In genomic region chr13:24742294-24742693, GRCh38 we compare ENCODE assay signal across 22 cellular contexts. TPM values are rescaled to one million over a fixed set of nuclear protein-coding genes. Genes with fewer than 3 reads are reported as not detected.
A peak's percentile ranks its signal among the peaks of the same experiment; 100 is the strongest.
DNase-seq lines count a peak whose midpoint lies in the region; ATAC-seq and TF ChIP-seq lines count a peak whose summit lies in the region.
"Had no signal": no experiment of that assay in that cellular context is flagged by ENCODE, and none has a peak within 500 bp of the region (broad histone marks: within the 10 kb centered on the region; RNA-seq: fewer than 3 reads in every experiment).

No MANE protein-coding gene starts in this region.

- DNase-seq in MCF 10A (ENCODE audit: unreplicated experiment), result peak; percentile 37
- no peak for DNase-seq in breast epithelium (ENCODE audit: low spot score in 2 of 2)
- peak; percentile 80 to 93 for DNase-seq in NCI-H524 (lab: John Stamatoyannopoulos, UW)
- peak; percentile 20 to 50 for DNase-seq in foreskin keratinocyte
- DNase-seq in skeletal muscle cell (ENCODE audit: low read depth), result peak; percentile 14
- no peak for DNase-seq in activated CD4-positive, alpha-beta memory T cell treated with anti-CD3 and anti-CD28 coated beads, Interleukin-2, amount 10 ng/mL, durations not matched to agents 7 days and 5 days
- no peak for DNase-seq in DMS53 (lab: John Stamatoyannopoulos, UW)
- DNase-seq: ACHN; activated CD8-positive, alpha-beta T cell treated with anti-CD3 and anti-CD28 coated beads for 36 hours; activated naive CD4-positive, alpha-beta T cell treated with Interleukin-2 at 50 U/mL for 16 hours; CD4-positive, CD25-positive, alpha-beta regulatory T cell; Kasumi-1; left colon; NCI-H1436 treated with DMSO at 0.1 percent for 48 hours; NCI-H226; stimulated activated naive CD4-positive, alpha-beta T cell treated with Interleukin-2 at 50 U/mL for 16 hours; thyroid gland had no signal

- no peak overlapping the region for H3K4me3 Mint-ChIP-seq in MCF 10A (ENCODE audit: unreplicated experiment)
- no peak overlapping the region for H3K4me3 Mint-ChIP-seq in activated CD4-positive, alpha-beta memory T cell treated with anti-CD3 and anti-CD28 coated beads, Interleukin-2, amount 10 ng/mL, durations not matched to agents 7 days and 5 days
- H3K4me3 Mint-ChIP-seq: activated CD8-positive, alpha-beta T cell treated with anti-CD3 and anti-CD28 coated beads for 36 hours; CD4-positive, CD25-positive, alpha-beta regulatory T cell had no signal

- ATAC-seq in foreskin keratinocyte, result peak; percentile 24
- no peak for ATAC-seq in GM19395 (IDR thresholded peaks at IDR 0.05; ENCODE audit: unreplicated experiment)
- ATAC-seq: activated CD8-positive, alpha-beta T cell treated with anti-CD3 and anti-CD28 coated beads for 36 hours; left colon had no signal

- H3K9me3 Mint-ChIP-seq in MCF 10A (ENCODE audit: unreplicated experiment), result no peaks in the 10 kb centered on the region
- no peaks in the 10 kb centered on the region for H3K9me3 Mint-ChIP-seq in activated CD4-positive, alpha-beta memory T cell treated with anti-CD3 and anti-CD28 coated beads, Interleukin-2, amount 10 ng/mL, durations not matched to agents 7 days and 5 days
- H3K9me3 Mint-ChIP-seq: activated CD8-positive, alpha-beta T cell treated with anti-CD3 and anti-CD28 coated beads for 36 hours; CD4-positive, CD25-positive, alpha-beta regulatory T cell had no signal

- TF ChIP-seq POLR2A in breast epithelium (IDR thresholded peaks at IDR 0.05), result no peak

- TF ChIP-seq CTCF in MCF 10A (IDR thresholded peaks at IDR 0.05; ENCODE audit: unreplicated experiment) (no peak), breast epithelium (IDR thresholded peaks at IDR 0.05) (no peak), foreskin keratinocyte (conservative IDR thresholded peaks at IDR 0.05) (no peak)

- intact Hi-C loops in MCF 10A (cut with micrococcal nuclease), result no loop called here
- intact Hi-C loops in breast epithelium (cut with DNase I; ENCODE audit: low total_unique reads), result no loop called here

- H3K27ac ChIP-seq in breast epithelium (no peak overlapping the region), foreskin keratinocyte (no peak overlapping the region)
- H3K27ac ChIP-seq: thyroid gland had no signal

- no peak overlapping the region for H3K27ac Mint-ChIP-seq in MCF 10A (ENCODE audit: low read depth, unreplicated experiment)
- H3K27ac Mint-ChIP-seq in activated CD4-positive, alpha-beta memory T cell treated with anti-CD3 and anti-CD28 coated beads, Interleukin-2, amount 10 ng/mL, durations not matched to agents 7 days and 5 days, result no peak overlapping the region
- H3K27ac Mint-ChIP-seq: activated CD8-positive, alpha-beta T cell treated with anti-CD3 and anti-CD28 coated beads for 36 hours; CD4-positive, CD25-positive, alpha-beta regulatory T cell; progenitor cell of endocrine pancreas had no signal

- H3K4me1 ChIP-seq in breast epithelium, result no peaks in the 10 kb centered on the region
- H3K4me1 ChIP-seq in foreskin keratinocyte, result no peaks in the 10 kb centered on the region

- no TSS peak for BruUV-seq in MCF 10A (replicated peaks; lab: Mats Ljungman, UMichigan)

- POLR2A ChIA-PET in MCF 10A (lab: Yijun Ruan, JAX), result interaction anchor here (0.7 kb wide), 1 partner anchor 218 kb away, joined by 3 read pairs; no protein-coding TSS in a partner anchor
- POLR2A ChIA-PET in activated CD4-positive, alpha-beta memory T cell treated with anti-CD3 and anti-CD28 coated beads, Interleukin-2, amount 10 ng/mL, durations not matched to agents 7 days and 5 days (lab: Charles Lee), result interaction anchor here (0.6 to 1.4 kb wide), 2 partner anchors 33 to 409 kb away, joined by 3 read pairs; no protein-coding TSS in a partner anchor

- no peaks in the 10 kb centered on the region for H3K36me3 Mint-ChIP-seq in MCF 10A (ENCODE audit: insufficient read depth, unreplicated experiment)
- no peaks in the 10 kb centered on the region for H3K36me3 Mint-ChIP-seq in activated CD4-positive, alpha-beta memory T cell treated with anti-CD3 and anti-CD28 coated beads, Interleukin-2, amount 10 ng/mL, durations not matched to agents 7 days and 5 days (ENCODE audit: low read depth)
- H3K36me3 Mint-ChIP-seq: CD4-positive, CD25-positive, alpha-beta regulatory T cell had no signal

- CTCF ChIA-PET in MCF 10A (lab: Yijun Ruan, JAX), result interaction anchor here (1.1 kb wide), 1 partner anchor 116 kb away, joined by 4 read pairs; no protein-coding TSS in a partner anchor
- CTCF ChIA-PET in activated CD4-positive, alpha-beta memory T cell treated with anti-CD3 and anti-CD28 coated beads, Interleukin-2, amount 10 ng/mL, durations not matched to agents 7 days and 5 days (lab: Charles Lee), result interaction anchor here (1.2 to 1.8 kb wide), 2 partner anchors 9 to 57 kb away, joined by 4 read pairs; no protein-coding TSS in a partner anchor

- H3K4me3 ChIP-seq in breast epithelium (no peak overlapping the region), skeletal muscle cell (ENCODE audit: low read depth, low read length) (no peak overlapping the region)
- H3K4me3 ChIP-seq: thyroid gland had no signal

- no peaks in the 10 kb centered on the region for H3K9me3 ChIP-seq in breast epithelium
- H3K9me3 ChIP-seq: thyroid gland had no signal

- peaks cover 11% of the 10 kb centered on the region for H3K27me3 Mint-ChIP-seq in MCF 10A (ENCODE audit: insufficient read depth, unreplicated experiment)
- peaks cover 30% of the 10 kb centered on the region for H3K27me3 Mint-ChIP-seq in activated CD4-positive, alpha-beta memory T cell treated with anti-CD3 and anti-CD28 coated beads, Interleukin-2, amount 10 ng/mL, durations not matched to agents 7 days and 5 days

- peaks cover 0 to 46% of the 10 kb centered on the region in 2 donors for H3K27me3 ChIP-seq in breast epithelium
- peaks cover 27% of the 10 kb centered on the region for H3K27me3 ChIP-seq in foreskin keratinocyte
- H3K27me3 ChIP-seq: thyroid gland had no signal

- H3K36me3 ChIP-seq in breast epithelium, result no peaks in the 10 kb centered on the region
- H3K36me3 ChIP-seq: thyroid gland had no signal

- no peaks in the 10 kb centered on the region for H3K4me1 Mint-ChIP-seq in MCF 10A (ENCODE audit: insufficient read depth, unreplicated experiment)
- H3K4me1 Mint-ChIP-seq in activated CD4-positive, alpha-beta memory T cell treated with anti-CD3 and anti-CD28 coated beads, Interleukin-2, amount 10 ng/mL, durations not matched to agents 7 days and 5 days, result peaks cover 12% of the 10 kb centered on the region

RNA-seq across cellular contexts. Expression of gene RNF17, which starts 21.7 kb away (rescaled TPM):
- total RNA-seq in MCF 10A (2022), result not detected in 2 replicates
- under 1 TPM in 1 of 3 donors, not detected in 2; 0.29 TPM for total RNA-seq in breast epithelium
- not detected in 2 replicates for total RNA-seq in foreskin keratinocyte
- not detected in 2 replicates for polyA plus RNA-seq in foreskin keratinocyte
- not detected for total RNA-seq in activated CD4-positive, alpha-beta memory T cell treated with anti-CD3 and anti-CD28 coated beads, Interleukin-2, amount 10 ng/mL, durations not matched to agents 7 days and 5 days
- total RNA-seq: activated CD8-positive, alpha-beta T cell treated with anti-CD3 and anti-CD28 coated beads for 36 hours; CD4-positive, CD25-positive, alpha-beta regulatory T cell; progenitor cell of endocrine pancreas; RPMI7951 had no signal
- polyA plus RNA-seq: esophagus, neural cell had no signal

Comparison
In these comparisons a context has a peak if more than half of its experiments do, and no peak if none do; other contexts are left out.
1. DNase-seq: peak in MCF 10A (single experiment), NCI-H524 (2 of 2), foreskin keratinocyte (2 of 2) and skeletal muscle cell (single experiment); none in breast epithelium (0 of 2), activated CD4-positive, alpha-beta memory T cell treated with anti-CD3 and anti-CD28 coated beads, Interleukin-2, amount 10 ng/mL, durations not matched to agents 7 days and 5 days (single experiment) and DMS53 (single experiment).